28 cellular contexts compared by ENCODE assay signal in the genomic region with DNA sequence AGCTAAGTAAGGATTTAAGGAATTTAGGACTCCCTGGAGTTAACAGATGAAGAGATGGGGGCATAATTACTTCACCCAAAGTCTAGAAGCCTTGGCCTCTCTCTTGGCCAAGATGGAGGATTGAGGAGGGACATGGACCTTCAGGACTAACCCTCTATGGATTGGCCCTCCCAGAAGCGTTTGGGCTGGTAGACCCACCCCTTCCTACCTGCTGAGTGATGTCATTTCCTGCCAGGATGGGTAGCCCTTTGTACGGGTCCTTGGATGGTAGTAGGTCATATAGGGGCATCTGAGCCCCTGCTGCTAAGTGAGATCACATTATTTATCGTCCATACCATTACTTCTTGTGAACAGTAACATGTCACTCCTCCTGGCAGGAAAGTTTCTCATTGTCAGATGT. TPM values are rescaled to one million over a fixed set of nuclear protein-coding genes. Genes with fewer than 3 reads are reported as not detected.
DNase-seq lines count a peak whose midpoint lies in the region; ATAC-seq and TF ChIP-seq lines count a peak whose summit lies in the region.
"Had no signal": no experiment of that assay in that cellular context is flagged by ENCODE, and none has a peak within 500 bp of the region (broad histone marks: within the 10 kb centered on the region; RNA-seq: fewer than 3 reads in every experiment).

No MANE protein-coding gene starts in this region.

- TF ChIP-seq CTCF in dorsolateral prefrontal cortex (IDR thresholded peaks at IDR 0.05 in 54 of 56, conservative IDR thresholded peaks at IDR 0.05 in 2 of 56; ENCODE audit: low read depth in 1 of 56, partially characterized antibody in 56 of 56) = no peak

- DNase-seq in NCI-H82 (lab: John Stamatoyannopoulos, UW) (peak; percentile 29), NCI-H82 treated with DMSO at 0.1 percent for 48 hours (lab: John Stamatoyannopoulos, UW; ENCODE audit: unreplicated experiment) (no peak), dorsolateral prefrontal cortex (no peak), NCI-H748 (lab: John Stamatoyannopoulos, UW; ENCODE audit: unreplicated experiment) (no peak)
- DNase-seq: activated CD4-positive, alpha-beta T cell treated with anti-CD3 and anti-CD28 coated beads for 4 hours; aorta; cortex of kidney; endodermal cell; IMR-90; NCI-H1048; NCI-H774; SJCRH30; stimulated activated CD4-positive, alpha-beta T cell treated with anti-CD3 and anti-CD28 coated beads, Interleukin-15, amount 100 ng/mL, for 24 hours; SW 1271; T-helper 9 cell had no signal

- H3K27ac ChIP-seq in dorsolateral prefrontal cortex = peak overlapping the region in 57 of 59 donors; percentile 76 to 100 (median 95)
- H3K27ac ChIP-seq in temporal lobe (ENCODE audit: low read depth, low read length) = peak overlapping the region; percentile 98
- H3K27ac ChIP-seq: 22Rv1; BLaER1 treated with 17β-estradiol and CSF1 and Interleukin-3, amounts not matched to agents 10 nM and 100 nM; SJCRH30; VCaP had no signal

- H3K27me3 ChIP-seq in dorsolateral prefrontal cortex = no peaks in the 10 kb centered on the region
- H3K27me3 ChIP-seq: BLaER1 treated with 17β-estradiol and CSF1 and Interleukin-3, amounts not matched to agents 10 nM and 100 nM; SJCRH30 had no signal

- H3K4me3 ChIP-seq in dorsolateral prefrontal cortex = no peak overlapping the region
- H3K4me3 ChIP-seq: BLaER1 treated with 17β-estradiol and CSF1 and Interleukin-3, amounts not matched to agents 10 nM and 100 nM; HAP-1; SJCRH30 had no signal

- no peak for ATAC-seq in HG03432 (IDR thresholded peaks at IDR 0.05; ENCODE audit: unreplicated experiment)
- ATAC-seq: left lobe of liver; stimulated activated memory B cell treated with anti-CD40 and anti-IgM and Interleukin-4, amounts not matched to agents 10 μg/mL and 1 μg/mL and 100 μg/mL, for 72 hours had no signal

- intact Hi-C loops in dorsolateral prefrontal cortex (cut with DNase I) = loop anchor here in 1 of 2 donors (2.0 to 5.0 kb wide), 3 partner anchors 22 to 84 kb away; a partner anchor contains a TSS

RNA-seq across cellular contexts. Expression of a gene that starts 17.7 kb away (rescaled TPM):
- total RNA-seq in dorsolateral prefrontal cortex = 10 to 100 TPM; 15.7 to 34.1 (median 24.1) TPM
- 2.2 TPM for total RNA-seq in temporal lobe

RNA-seq across cellular contexts. Expression of a gene that starts 22.6 kb away (rescaled TPM):
- total RNA-seq in dorsolateral prefrontal cortex (100 to 1,000 TPM in 32 of 120 experiments, 10 to 100 TPM in 88; 58.7 to 145 (median 92.1) TPM), temporal lobe (29.0 TPM)

RNA-seq across cellular contexts. Expression of a gene that starts 26.8 kb away (rescaled TPM):
- total RNA-seq in dorsolateral prefrontal cortex (10 to 100 TPM in 1 of 120 experiments, 1 to 10 TPM in 118, under 1 TPM in 1; 0.89 to 10.5 (median 4.8) TPM), temporal lobe (1.5 TPM)

RNA-seq across cellular contexts. Expression of a gene that starts 44.5 kb away (rescaled TPM):
- total RNA-seq in dorsolateral prefrontal cortex = not detected
- total RNA-seq in temporal lobe = not detected
- total RNA-seq: activated T-helper 2 cell treated with anti-CD3 and anti-CD28 coated beads, Interferon-gamma antibody, Interleukin-2, Interleukin-4, amounts not matched to agents 10 μg/mL and 5 μg/mL and 100 μg/mL, durations not matched to agents 14 hours and 24 hours and 36 hours; aorta; endodermal cell; IMR-90; left lobe of liver; osteocyte; RPMI7951; SJCRH30; subcutaneous adipose tissue; ureter had no signal

RNA-seq across cellular contexts. Expression of a gene that starts 45.9 kb away (rescaled TPM):
- total RNA-seq in dorsolateral prefrontal cortex (1 to 10 TPM in 113 of 120 experiments, under 1 TPM in 7; 0.32 to 5.8 (median 2.6) TPM), temporal lobe (0.74 TPM)
- total RNA-seq: activated T-helper 2 cell treated with anti-CD3 and anti-CD28 coated beads, Interferon-gamma antibody, Interleukin-2, Interleukin-4, amounts not matched to agents 10 μg/mL and 5 μg/mL and 100 μg/mL, durations not matched to agents 14 hours and 24 hours and 36 hours; endodermal cell; SJCRH30 had no signal
